8 cellular contexts compared by ENCODE assay signal in the genomic region with DNA sequence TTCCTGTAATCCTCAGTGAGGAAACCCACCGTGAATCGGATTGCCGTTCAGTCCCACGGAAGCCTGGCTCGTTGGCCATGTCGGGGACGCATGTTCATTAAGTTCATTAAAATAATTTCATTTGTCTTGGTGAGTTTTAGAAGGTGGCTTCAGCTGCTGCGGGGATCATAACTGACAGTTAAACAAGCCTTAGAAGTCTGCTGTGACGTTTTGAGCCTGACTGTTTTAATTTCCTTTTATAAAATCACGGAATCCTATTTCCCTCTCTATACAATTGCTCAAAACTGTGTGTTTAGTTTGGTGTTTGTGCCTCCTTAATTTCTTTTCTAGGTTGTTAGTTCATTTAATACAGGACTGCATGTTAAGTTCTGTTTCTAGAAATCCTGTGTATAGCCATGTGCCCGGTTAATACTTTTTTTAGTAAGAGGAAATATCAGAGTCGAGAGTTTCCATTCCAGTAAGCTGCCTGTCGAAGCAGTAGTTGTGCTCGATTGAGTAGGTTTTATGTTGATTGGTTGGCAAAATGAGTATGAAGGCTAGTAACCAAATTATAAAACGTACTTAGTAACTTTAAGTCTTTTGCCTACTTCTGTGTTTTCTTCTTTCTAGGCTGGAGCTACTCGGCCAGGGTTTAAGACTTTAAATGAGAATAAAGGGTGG. TPM values are rescaled to one million over a fixed set of nuclear protein-coding genes. Genes with fewer than 3 reads are reported as not detected.
DNase-seq lines count a peak whose midpoint lies in the region; ATAC-seq and TF ChIP-seq lines count a peak whose summit lies in the region.

No MANE protein-coding gene starts in this region.

- peak overlapping the region; percentile 86 for H3K9ac ChIP-seq in mucosa of stomach (ENCODE audit: low read length)

- no peak overlapping the region; the same call in 1 of the 2 replicates for H2AFZ ChIP-seq in OCI-LY7 (ENCODE audit: low read length)

- H3K9me2 ChIP-seq in OCI-LY7 (ENCODE audit: insufficient read depth, low read length), result no peaks in the 10 kb centered on the region

- H3K36me3 ChIP-seq in cardiac muscle cell (no peaks in the 10 kb centered on the region), OCI-LY7 (ENCODE audit: insufficient read depth, low read length) (peaks cover 38% of the 10 kb centered on the region), mucosa of stomach (ENCODE audit: control insufficient read depth, insufficient read depth, low read length) (no peaks in the 10 kb centered on the region)

- peaks cover 56% of the 10 kb centered on the region for H3K79me2 ChIP-seq in OCI-LY7 (ENCODE audit: insufficient read depth, low read depth, low read length)

- DNase-seq in cardiac muscle cell (ENCODE audit: low read depth in 1 of 2, low spot score in 1 of 2) (peak in 1 of 2 donors; percentile 27), Right ventricle myocardium superior (no peak), OCI-LY7 (ENCODE audit: low spot score) (peak; percentile 72), dorsolateral prefrontal cortex (no peak), NCI-H526 treated with DMSO at 0.1 percent for 48 hours (lab: John Stamatoyannopoulos, UW) (no peak)
- DNase-seq in stimulated activated CD4-positive, alpha-beta T cell treated with anti-CD3 and anti-CD28 coated beads, Interleukin-2, amount 100 ng/mL, for 24 hours, result no peak

- H3K4me3 ChIP-seq in cardiac muscle cell, result peak overlapping the region; percentile 81
- H3K4me3 ChIP-seq in OCI-LY7 (ENCODE audit: low read depth, low read length, poor library complexity, severe bottlenecking), result peak overlapping the region; percentile 93
- peak overlapping the region; percentile 52 to 100 (median 90) for H3K4me3 ChIP-seq in dorsolateral prefrontal cortex
- peak overlapping the region; percentile 85 for H3K4me3 ChIP-seq in mucosa of stomach (ENCODE audit: low read length)

- H3K4me2 ChIP-seq in OCI-LY7 (ENCODE audit: low read length), result peak overlapping the region; percentile 94

- ATAC-seq in Right ventricle myocardium superior (ENCODE audit: poor library complexity) (no peak), GM21526 (IDR thresholded peaks at IDR 0.05; ENCODE audit: low FRiP score, unreplicated experiment) (no peak)

- no peaks in the 10 kb centered on the region for H3K9me3 ChIP-seq in cardiac muscle cell (ENCODE audit: low read depth)
- H3K9me3 ChIP-seq in OCI-LY7 (ENCODE audit: low read length), result no peaks in the 10 kb centered on the region
- H3K9me3 ChIP-seq in mucosa of stomach (ENCODE audit: control insufficient read depth, low read length), result no peaks in the 10 kb centered on the region

- TF ChIP-seq CTCF in cardiac muscle cell (IDR thresholded peaks at IDR 0.05; ENCODE audit: low read depth, low read length) (no peak), OCI-LY7 (conservative IDR thresholded peaks at IDR 0.05; ENCODE audit: low read length) (no peak), dorsolateral prefrontal cortex (IDR thresholded peaks at IDR 0.05 in 54 of 56, conservative IDR thresholded peaks at IDR 0.05 in 2 of 56; ENCODE audit: low read depth in 1 of 56, partially characterized antibody in 56 of 56) (no peak)

- POLR2A ChIA-PET in OCI-LY7 (lab: Charles Lee), result interaction anchor here (2.0 to 2.5 kb wide), 4 partner anchors 40 to 53 kb away, joined by 5 to 25 read pairs (median 9); partner anchors contain the start of gene NIPA1

- TSS peak; percentile 94 for BruUV-seq in OCI-LY7 (replicated peaks; lab: Mats Ljungman, UMichigan)

- intact Hi-C loops in Right ventricle myocardium superior (cut with DNase I), result no loop called here
- intact Hi-C loops in OCI-LY7 (cut with micrococcal nuclease; ENCODE audit: unreplicated experiment), result loop anchor here (2.0 kb wide), 1 partner anchor 52 kb away; the partner anchor contains the start of gene NIPA1
- intact Hi-C loops in dorsolateral prefrontal cortex (cut with DNase I), result loop anchor here (2.0 to 5.0 kb wide), 3 partner anchors 28 to 198 kb away; partner anchors contain the start of gene TUBGCP5 (in 1 of the 2)

- H3K4me1 ChIP-seq in cardiac muscle cell (ENCODE audit: low read depth), result peaks cover 7% of the 10 kb centered on the region
- peaks cover 22% of the 10 kb centered on the region for H3K4me1 ChIP-seq in OCI-LY7 (ENCODE audit: insufficient read depth, low read length, poor library complexity, severe bottlenecking)
- peaks cover 6% of the 10 kb centered on the region for H3K4me1 ChIP-seq in mucosa of stomach (ENCODE audit: control insufficient read depth, insufficient read depth, low read length)

- CTCF ChIA-PET in OCI-LY7 (lab: Charles Lee; ENCODE audit: unreplicated experiment), result no interaction called here

- H3K27me3 ChIP-seq in cardiac muscle cell (no peaks in the 10 kb centered on the region), dorsolateral prefrontal cortex (no peaks in the 10 kb centered on the region), mucosa of stomach (ENCODE audit: control insufficient read depth, insufficient read depth, low read length) (no peaks in the 10 kb centered on the region)

- H3K27ac ChIP-seq in cardiac muscle cell (peak overlapping the region; percentile 95), OCI-LY7 (ENCODE audit: low read depth, low read length, poor library complexity, severe bottlenecking) (peak overlapping the region; percentile 99), dorsolateral prefrontal cortex (peak overlapping the region in 58 of 59 donors; percentile 52 to 97 (median 92))

- H4K20me1 ChIP-seq in OCI-LY7 (ENCODE audit: insufficient read depth, low read length), result peaks cover 29% of the 10 kb centered on the region

RNA-seq across cellular contexts. Expression of gene NIPA2, which starts 0.7 kb away (rescaled TPM):
- total RNA-seq in cardiac muscle cell (49.8 and 80.7 TPM in 2 replicates), Right ventricle myocardium superior (19.2 TPM), OCI-LY7 (2022) (78.1 and 96.1 TPM in 2 replicates), dorsolateral prefrontal cortex (10 to 100 TPM; 18.5 to 49.2 (median 35.5) TPM)
- polyA plus RNA-seq in cardiac muscle cell, result 58.0 and 64.2 TPM in 2 replicates
- total RNA-seq in OCI-LY7 (2014; rRNA removed; shearing (Covaris generic)), result 112 and 126 TPM in 2 replicates

RNA-seq across cellular contexts. Expression of gene NIPA1, which starts 52.7 kb away (rescaled TPM):
- 10.1 and 13.6 TPM in 2 replicates for total RNA-seq in cardiac muscle cell
- 6.5 and 11.6 TPM in 2 replicates for polyA plus RNA-seq in cardiac muscle cell
- total RNA-seq in Right ventricle myocardium superior, result 5.0 TPM
- total RNA-seq in OCI-LY7 (2014; rRNA removed; shearing (Covaris generic)), result 30.9 and 40.3 TPM in 2 replicates
- total RNA-seq in OCI-LY7 (2022), result 49.0 and 51.2 TPM in 2 replicates
- 100 to 1,000 TPM in 1 of 120 experiments, 10 to 100 TPM in 119; 24.0 to 114 (median 62.6) TPM for total RNA-seq in dorsolateral prefrontal cortex
